10 cellular contexts compared by ENCODE assay signal in the genomic region with DNA sequence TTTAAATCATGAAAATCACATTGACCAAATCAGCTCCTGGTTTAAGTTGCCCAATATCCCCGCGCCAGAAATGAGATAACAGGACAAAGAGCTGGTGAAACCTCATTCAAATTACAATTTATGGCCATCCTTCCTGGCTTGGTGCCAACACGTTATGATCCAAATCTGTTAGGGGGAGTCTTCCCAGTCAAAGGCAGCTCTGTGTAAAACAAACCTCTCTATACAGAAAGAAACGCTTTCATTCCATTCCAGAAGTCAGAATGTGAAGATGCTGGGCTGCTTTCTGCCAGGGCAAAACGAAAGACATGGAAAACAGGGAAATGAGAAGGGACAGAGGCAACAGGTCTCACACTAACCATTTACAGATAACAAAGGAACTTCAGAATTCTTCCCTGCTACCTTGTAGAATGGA. TPM values are rescaled to one million over a fixed set of nuclear protein-coding genes. Genes with fewer than 3 reads are reported as not detected.
DNase-seq lines count a peak whose midpoint lies in the region; ATAC-seq and TF ChIP-seq lines count a peak whose summit lies in the region.
"Had no signal": no experiment of that assay in that cellular context is flagged by ENCODE, and none has a peak within 500 bp of the region (broad histone marks: within the 10 kb centered on the region; RNA-seq: fewer than 3 reads in every experiment).

No MANE protein-coding gene starts in this region.

- DNase-seq in NCI-H1694 treated with DMSO at 0.1 percent for 48 hours (lab: John Stamatoyannopoulos, UW) (peak; percentile 15), NCI-H1694 (lab: John Stamatoyannopoulos, UW) (no peak), NCI-H1105 (lab: John Stamatoyannopoulos, UW) (peak; percentile 58), amniotic epithelial cell (ENCODE audit: low read depth) (peak; percentile 13), D341Med (ENCODE audit: low spot score) (no peak)
- DNase-seq in activated CD4-positive, alpha-beta T cell treated with anti-CD3 and anti-CD28 coated beads for 36 hours = no peak
- DNase-seq: 8988T had no signal

- H3K27me3 Mint-ChIP-seq in nephron (ENCODE audit: low read depth) = peaks cover 31% of the 10 kb centered on the region
- no peaks in the 10 kb centered on the region for H3K27me3 Mint-ChIP-seq in activated CD4-positive, alpha-beta T cell treated with anti-CD3 and anti-CD28 coated beads for 36 hours
- H3K27me3 Mint-ChIP-seq: central memory CD8-positive, alpha-beta T cell had no signal

- H3K9me3 Mint-ChIP-seq in nephron = no peaks in the 10 kb centered on the region
- H3K9me3 Mint-ChIP-seq in activated CD4-positive, alpha-beta T cell treated with anti-CD3 and anti-CD28 coated beads for 36 hours (ENCODE audit: low read depth) = no peaks in the 10 kb centered on the region
- H3K9me3 Mint-ChIP-seq: central memory CD8-positive, alpha-beta T cell had no signal

- CTCF ChIA-PET in activated CD4-positive, alpha-beta T cell treated with anti-CD3 and anti-CD28 coated beads for 36 hours (lab: Charles Lee) = no interaction called here

- peak overlapping the region in 1 of 3 experiments; percentile 1 for H3K4me3 Mint-ChIP-seq in nephron
- H3K4me3 Mint-ChIP-seq in activated CD4-positive, alpha-beta T cell treated with anti-CD3 and anti-CD28 coated beads for 36 hours = no peak overlapping the region
- H3K4me3 Mint-ChIP-seq: central memory CD8-positive, alpha-beta T cell had no signal

- peak overlapping the region; percentile 29 to 83 (median 51) for H3K27ac Mint-ChIP-seq in nephron
- H3K27ac Mint-ChIP-seq in activated CD4-positive, alpha-beta T cell treated with anti-CD3 and anti-CD28 coated beads for 36 hours = no peak overlapping the region

- no peak for TF ChIP-seq CTCF in nephron (IDR thresholded peaks at IDR 0.05; ENCODE audit: unreplicated experiment in 3 of 3)

- no peaks in the 10 kb centered on the region for H3K36me3 Mint-ChIP-seq in nephron (ENCODE audit: low read depth)
- no peaks in the 10 kb centered on the region for H3K36me3 Mint-ChIP-seq in activated CD4-positive, alpha-beta T cell treated with anti-CD3 and anti-CD28 coated beads for 36 hours (ENCODE audit: low read depth)

- intact Hi-C loops in activated CD4-positive, alpha-beta T cell treated with anti-CD3 and anti-CD28 coated beads for 36 hours (cut with DNase I, micrococcal nuclease) = loop anchor here in 1 of 2 experiments (5.0 kb wide), 1 partner anchor 35 kb away; no protein-coding TSS in a partner anchor

- H3K4me1 Mint-ChIP-seq in nephron = peaks cover 32% of the 10 kb centered on the region
- peaks cover 38% of the 10 kb centered on the region for H3K4me1 Mint-ChIP-seq in activated CD4-positive, alpha-beta T cell treated with anti-CD3 and anti-CD28 coated beads for 36 hours

- no peak for ATAC-seq in HG02571 (IDR thresholded peaks at IDR 0.05; ENCODE audit: unreplicated experiment)
- ATAC-seq in activated CD4-positive, alpha-beta T cell treated with anti-CD3 and anti-CD28 coated beads for 36 hours = no peak

- POLR2A ChIA-PET in activated CD4-positive, alpha-beta T cell treated with anti-CD3 and anti-CD28 coated beads for 36 hours (lab: Charles Lee) = interaction anchor here (1.0 kb wide), 1 partner anchor 162 kb away, joined by 6 read pairs; no protein-coding TSS in a partner anchor

RNA-seq across cellular contexts. Expression of gene TIAM1, which starts 53.5 kb away (rescaled TPM):
- 10 to 100 TPM; 60.7 to 72.6 TPM for total RNA-seq in activated CD4-positive, alpha-beta T cell treated with anti-CD3 and anti-CD28 coated beads for 36 hours

Comparison
In these comparisons a context has a peak if more than half of its experiments do, and no peak if none do; other contexts are left out.
1. DNase-seq: peak in NCI-H1694 treated with DMSO at 0.1 percent for 48 hours (single experiment), NCI-H1105 (single experiment) and amniotic epithelial cell (single experiment); none in NCI-H1694 (single experiment), activated CD4-positive, alpha-beta T cell treated with anti-CD3 and anti-CD28 coated beads for 36 hours (single experiment) and D341Med (single experiment).